ENCODE assay signal across 2 cellular contexts in the genomic region with DNA sequence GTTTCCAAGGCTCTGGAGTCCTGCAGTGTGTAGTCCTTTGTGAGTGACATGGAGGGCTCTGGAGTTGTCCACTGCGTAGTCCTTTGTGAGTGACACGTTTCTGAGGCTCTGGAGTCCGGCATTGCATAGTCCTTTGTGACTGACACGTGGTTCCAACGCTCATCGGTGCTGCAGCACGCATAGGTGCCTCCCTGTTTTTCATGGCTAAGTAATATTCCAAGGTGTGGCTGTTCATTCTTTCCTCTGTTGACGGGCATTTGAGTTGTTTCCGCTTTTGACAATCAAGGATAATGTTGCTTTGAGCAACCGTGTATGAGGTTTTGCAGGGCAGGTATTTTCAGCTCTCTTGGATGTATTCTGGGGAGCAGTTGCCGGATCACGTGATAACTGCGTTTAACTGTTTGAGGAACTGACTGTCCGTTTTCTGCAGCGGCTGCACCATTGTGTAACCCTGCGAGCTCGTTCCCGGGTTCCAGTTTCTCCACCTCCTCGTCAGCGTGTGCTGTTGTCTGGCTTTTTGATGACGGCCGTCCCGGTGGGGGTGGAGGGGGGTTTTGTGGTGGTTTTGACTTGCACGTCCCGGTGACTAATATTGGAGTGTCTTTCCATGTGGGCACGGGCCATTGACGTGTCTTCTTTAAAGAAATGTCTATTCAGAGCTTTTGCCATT.
TF ChIP-seq lines count a peak whose summit lies in the region.

No MANE protein-coding gene starts in this region.

TF ChIP-seq in IMR-90, 13 proteins besides CTCF, POLR2A, EP300 and RAD21:
- TF ChIP-seq MXI1 (IDR thresholded peaks at IDR 0.05; ENCODE audit: borderline replicate concordance, low read depth, low read length) (no peak), NFE2L2 (IDR thresholded peaks at IDR 0.05; ENCODE audit: low read depth, low read length) (no peak), BHLHE40 (IDR thresholded peaks at IDR 0.05; ENCODE audit: low read depth, low read length) (no peak), CEBPB (IDR thresholded peaks at IDR 0.05; ENCODE audit: low read depth, low read length) (no peak), MAFK (IDR thresholded peaks at IDR 0.05; ENCODE audit: low read depth, low read length) (no peak), RFX5 (IDR thresholded peaks at IDR 0.05; ENCODE audit: low read depth, low read length) (no peak)
- TF ChIP-seq, protein P1, sequence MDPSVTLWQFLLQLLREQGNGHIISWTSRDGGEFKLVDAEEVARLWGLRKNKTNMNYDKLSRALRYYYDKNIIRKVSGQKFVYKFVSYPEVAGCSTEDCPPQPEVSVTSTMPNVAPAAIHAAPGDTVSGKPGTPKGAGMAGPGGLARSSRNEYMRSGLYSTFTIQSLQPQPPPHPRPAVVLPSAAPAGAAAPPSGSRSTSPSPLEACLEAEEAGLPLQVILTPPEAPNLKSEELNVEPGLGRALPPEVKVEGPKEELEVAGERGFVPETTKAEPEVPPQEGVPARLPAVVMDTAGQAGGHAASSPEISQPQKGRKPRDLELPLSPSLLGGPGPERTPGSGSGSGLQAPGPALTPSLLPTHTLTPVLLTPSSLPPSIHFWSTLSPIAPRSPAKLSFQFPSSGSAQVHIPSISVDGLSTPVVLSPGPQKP (IDR thresholded peaks at IDR 0.05; ENCODE audit: borderline replicate concordance, low read depth, low read length) = no peak

TF ChIP-seq in K562, 482 proteins besides CTCF, POLR2A, EP300 and RAD21 (continues in another document):
- TF ChIP-seq, protein P2, sequence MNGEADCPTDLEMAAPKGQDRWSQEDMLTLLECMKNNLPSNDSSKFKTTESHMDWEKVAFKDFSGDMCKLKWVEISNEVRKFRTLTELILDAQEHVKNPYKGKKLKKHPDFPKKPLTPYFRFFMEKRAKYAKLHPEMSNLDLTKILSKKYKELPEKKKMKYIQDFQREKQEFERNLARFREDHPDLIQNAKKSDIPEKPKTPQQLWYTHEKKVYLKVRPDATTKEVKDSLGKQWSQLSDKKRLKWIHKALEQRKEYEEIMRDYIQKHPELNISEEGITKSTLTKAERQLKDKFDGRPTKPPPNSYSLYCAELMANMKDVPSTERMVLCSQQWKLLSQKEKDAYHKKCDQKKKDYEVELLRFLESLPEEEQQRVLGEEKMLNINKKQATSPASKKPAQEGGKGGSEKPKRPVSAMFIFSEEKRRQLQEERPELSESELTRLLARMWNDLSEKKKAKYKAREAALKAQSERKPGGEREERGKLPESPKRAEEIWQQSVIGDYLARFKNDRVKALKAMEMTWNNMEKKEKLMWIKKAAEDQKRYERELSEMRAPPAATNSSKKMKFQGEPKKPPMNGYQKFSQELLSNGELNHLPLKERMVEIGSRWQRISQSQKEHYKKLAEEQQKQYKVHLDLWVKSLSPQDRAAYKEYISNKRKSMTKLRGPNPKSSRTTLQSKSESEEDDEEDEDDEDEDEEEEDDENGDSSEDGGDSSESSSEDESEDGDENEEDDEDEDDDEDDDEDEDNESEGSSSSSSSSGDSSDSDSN (IDR thresholded peaks at IDR 0.05; ENCODE audit: borderline replicate concordance in 1 of 2, low read depth in 2 of 2, low read length in 2 of 2) = no peak
- TF ChIP-seq ZBTB43 (CRISPR knock-in tag; IDR thresholded peaks at IDR 0.05) (no peak), ERF (CRISPR knock-in tag; IDR thresholded peaks at IDR 0.05) (no peak), POLR2AphosphoS5 (IDR thresholded peaks at IDR 0.05; ENCODE audit: control insufficient read depth, insufficient read depth, low read depth, low read length) (no peak), TAL1 (IDR thresholded peaks at IDR 0.05) (no peak), CTBP1 (IDR thresholded peaks at IDR 0.05; ENCODE audit: borderline replicate concordance) (no peak), POLR2G (IDR thresholded peaks at IDR 0.05; ENCODE audit: low read depth, low read length) (no peak), ZNF146 (CRISPR knock-in tag; IDR thresholded peaks at IDR 0.05; ENCODE audit: unreplicated experiment) (peak; percentile 86), TFE3 (CRISPR knock-in tag; IDR thresholded peaks at IDR 0.05) (peak; percentile 84), CBX8 (IDR thresholded peaks at IDR 0.05; ENCODE audit: borderline replicate concordance, extremely low read depth, low read depth, low read length, poor library complexity, severe bottlenecking) (no peak), BDP1 (IDR thresholded peaks at IDR 0.05; ENCODE audit: insufficient read depth, insufficient read length) (no peak), MCM7 (IDR thresholded peaks at IDR 0.05) (no peak), ZNF766 (CRISPR knock-in tag; conservative IDR thresholded peaks at IDR 0.05) (no peak), ARHGAP35 (IDR thresholded peaks at IDR 0.05; ENCODE audit: partially characterized antibody) (no peak), SREBF1 (IDR thresholded peaks at IDR 0.05; ENCODE audit: borderline replicate concordance, low read depth, low read length) (no peak), CREB1 (IDR thresholded peaks at IDR 0.05) (no peak), CREB1 (CRISPR knock-in tag; IDR thresholded peaks at IDR 0.05) (no peak), TBP (optimal IDR thresholded peaks at IDR 0.05; ENCODE audit: low read depth, low read length) (no peak), MTA2 (IDR thresholded peaks at IDR 0.05; ENCODE audit: low read depth) (no peak), SUPT5H (IDR thresholded peaks at IDR 0.05) (no peak), PCBP1 (IDR thresholded peaks at IDR 0.05; ENCODE audit: low read depth, low read length, poor library complexity, severe bottlenecking) (no peak), SRSF3 (IDR thresholded peaks at IDR 0.05; ENCODE audit: insufficient read depth, low read length) (no peak), ARID4B (CRISPR knock-in tag; IDR thresholded peaks at IDR 0.05) (no peak), PYGO2 (tag; IDR thresholded peaks at IDR 0.05) (no peak), RERE (CRISPR knock-in tag; IDR thresholded peaks at IDR 0.05; ENCODE audit: borderline replicate concordance) (no peak), LCOR (CRISPR knock-in tag; IDR thresholded peaks at IDR 0.05) (no peak), ZNF778 (CRISPR knock-in tag; IDR thresholded peaks at IDR 0.05) (no peak), KLF13 (tag; IDR thresholded peaks at IDR 0.05; ENCODE audit: borderline replicate concordance, low read depth) (no peak), KAT2B (IDR thresholded peaks at IDR 0.05; ENCODE audit: low read depth, low read length) (no peak), ZNF224 (CRISPR knock-in tag; IDR thresholded peaks at IDR 0.05) (no peak), CBFA2T2 (conservative IDR thresholded peaks at IDR 0.05) (0 out of 2 replicates have a peak, but pooled peaks have one; percentile 8), TOE1 (IDR thresholded peaks at IDR 0.05; ENCODE audit: borderline replicate concordance) (peak; percentile 44; the same call in 1 of the 2 replicates), TOE1 (CRISPR knock-in tag; IDR thresholded peaks at IDR 0.05; ENCODE audit: borderline replicate concordance, low read depth) (no peak), ZNF785 (CRISPR knock-in tag; IDR thresholded peaks at IDR 0.05) (no peak), DNMT1 (IDR thresholded peaks at IDR 0.05) (no peak), TEAD4 (IDR thresholded peaks at IDR 0.05; ENCODE audit: low read length) (no peak), TEAD4 (CRISPR knock-in tag; IDR thresholded peaks at IDR 0.05; ENCODE audit: borderline replicate concordance) (no peak), NR2F6 (CRISPR knock-in tag; IDR thresholded peaks at IDR 0.05) (no peak), TFAM (CRISPR knock-in tag; conservative IDR thresholded peaks at IDR 0.05) (no peak), ZNF830 (CRISPR knock-in tag; IDR thresholded peaks at IDR 0.05) (no peak)
- TF ChIP-seq, protein P3, sequence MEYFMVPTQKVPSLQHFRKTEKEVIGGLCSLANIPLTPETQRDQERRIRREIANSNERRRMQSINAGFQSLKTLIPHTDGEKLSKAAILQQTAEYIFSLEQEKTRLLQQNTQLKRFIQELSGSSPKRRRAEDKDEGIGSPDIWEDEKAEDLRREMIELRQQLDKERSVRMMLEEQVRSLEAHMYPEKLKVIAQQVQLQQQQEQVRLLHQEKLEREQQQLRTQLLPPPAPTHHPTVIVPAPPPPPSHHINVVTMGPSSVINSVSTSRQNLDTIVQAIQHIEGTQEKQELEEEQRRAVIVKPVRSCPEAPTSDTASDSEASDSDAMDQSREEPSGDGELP (CRISPR knock-in tag; IDR thresholded peaks at IDR 0.05; ENCODE audit: borderline replicate concordance) = no peak
